Comparison of ENCODE assay signal across 9 cellular contexts in genomic region chr10:124918906-124919305, GRCh38. TPM values are rescaled to one million over a fixed set of nuclear protein-coding genes. Genes with fewer than 3 reads are reported as not detected.
DNase-seq lines count a peak whose midpoint lies in the region; ATAC-seq and TF ChIP-seq lines count a peak whose summit lies in the region.
"Had no signal": no experiment of that assay in that cellular context is flagged by ENCODE, and none has a peak within 500 bp of the region (broad histone marks: within the 10 kb centered on the region; RNA-seq: fewer than 3 reads in every experiment).

No MANE protein-coding gene starts in this region.

- H3K27me3 Mint-ChIP-seq in T-helper 2 cell treated with Interferon-gamma antibody and Interleukin-4, amounts not matched to agents 5 μg/mL and 100 μg/mL, for 36 hours (ENCODE audit: low read depth), result no peaks in the 10 kb centered on the region
- no peaks in the 10 kb centered on the region for H3K27me3 Mint-ChIP-seq in activated T-helper 17 cell treated with anti-CD3 and anti-CD28 coated beads, Interleukin-2, amount 50 U/mL, for 72 hours

- peak overlapping the region; percentile 82 for H3K4me2 ChIP-seq in hepatocyte

- H3K9me2 ChIP-seq in hepatocyte (replicated peaks; ENCODE audit: insufficient read depth), result no peaks in the 10 kb centered on the region

- peaks cover 57% of the 10 kb centered on the region for H4K20me1 ChIP-seq in hepatocyte (ENCODE audit: insufficient read depth, poor library complexity, severe bottlenecking)

- H3K79me2 ChIP-seq in hepatocyte, result peaks cover 68% of the 10 kb centered on the region

- no peak overlapping the region for H3K9ac ChIP-seq in stomach smooth muscle (ENCODE audit: low read length in 2 of 2)

- no peak for DNase-seq in T-helper 2 cell treated with Interferon-gamma antibody and Interleukin-4, amounts not matched to agents 5 μg/mL and 100 μg/mL, for 36 hours (ENCODE audit: low spot score)
- no peak for DNase-seq in T-helper 2 cell
- no peak for DNase-seq in hepatocyte (ENCODE audit: low spot score)
- no peak for DNase-seq in effector memory CD4-positive, alpha-beta T cell
- no peak for DNase-seq in omental fat pad (ENCODE audit: low spot score)
- DNase-seq in NCI-H1417 treated with DMSO at 0.1 percent for 48 hours (lab: John Stamatoyannopoulos, UW), result no peak
- DNase-seq: activated gamma-delta T cell had no signal

- H3K4me3 ChIP-seq in hepatocyte, result peak overlapping the region; percentile 86
- peak overlapping the region in 1 of 2 donors; percentile 94 for H3K4me3 ChIP-seq in stomach smooth muscle (ENCODE audit: low read length in 2 of 2)
- no peak overlapping the region for H3K4me3 ChIP-seq in effector memory CD4-positive, alpha-beta T cell (ENCODE audit: insufficient read depth, low read depth, low read length, poor library complexity, severe bottlenecking)

- H3K9me3 Mint-ChIP-seq in T-helper 2 cell treated with Interferon-gamma antibody and Interleukin-4, amounts not matched to agents 5 μg/mL and 100 μg/mL, for 36 hours, result no peaks in the 10 kb centered on the region
- no peaks in the 10 kb centered on the region for H3K9me3 Mint-ChIP-seq in activated T-helper 17 cell treated with anti-CD3 and anti-CD28 coated beads, Interleukin-2, amount 50 U/mL, for 72 hours

- no peaks in the 10 kb centered on the region for H3K36me3 ChIP-seq in hepatocyte (replicated peaks; ENCODE audit: insufficient read depth, low read depth)
- H3K36me3 ChIP-seq in stomach smooth muscle (ENCODE audit: control insufficient read depth in 2 of 2, insufficient read depth in 2 of 2, low read length in 2 of 2), result no peaks in the 10 kb centered on the region
- H3K36me3 ChIP-seq in effector memory CD4-positive, alpha-beta T cell (ENCODE audit: control insufficient read depth, insufficient read depth, low read length), result no peaks in the 10 kb centered on the region

- 75% methylated on average over 3 of the region's 3 CpGs for WGBS in hepatocyte (ENCODE audit: low lambda C conversion rate, missing lambda C conversion rate)

- no peak for ATAC-seq in activated T-helper 17 cell treated with anti-CD3 and anti-CD28 coated beads, Interleukin-2, amount 50 U/mL, for 72 hours (replicated peaks)
- no peak for ATAC-seq in omental fat pad (ENCODE audit: low FRiP score)

- peaks cover 24% of the 10 kb centered on the region for H3K4me1 Mint-ChIP-seq in T-helper 2 cell treated with Interferon-gamma antibody and Interleukin-4, amounts not matched to agents 5 μg/mL and 100 μg/mL, for 36 hours (ENCODE audit: low read depth)
- H3K4me1 Mint-ChIP-seq in activated T-helper 17 cell treated with anti-CD3 and anti-CD28 coated beads, Interleukin-2, amount 50 U/mL, for 72 hours, result peaks cover 21% of the 10 kb centered on the region

- peak overlapping the region; percentile 92 for H3K4me3 Mint-ChIP-seq in T-helper 2 cell treated with Interferon-gamma antibody and Interleukin-4, amounts not matched to agents 5 μg/mL and 100 μg/mL, for 36 hours
- H3K4me3 Mint-ChIP-seq in activated T-helper 17 cell treated with anti-CD3 and anti-CD28 coated beads, Interleukin-2, amount 50 U/mL, for 72 hours, result peak overlapping the region; percentile 95

- peaks cover 3% of the 10 kb centered on the region for H3K36me3 Mint-ChIP-seq in T-helper 2 cell treated with Interferon-gamma antibody and Interleukin-4, amounts not matched to agents 5 μg/mL and 100 μg/mL, for 36 hours (ENCODE audit: low read depth)
- no peaks in the 10 kb centered on the region for H3K36me3 Mint-ChIP-seq in activated T-helper 17 cell treated with anti-CD3 and anti-CD28 coated beads, Interleukin-2, amount 50 U/mL, for 72 hours (ENCODE audit: low read depth)

- H3K4me1 ChIP-seq in hepatocyte (ENCODE audit: insufficient read depth) (peaks cover 4% of the 10 kb centered on the region), stomach smooth muscle (ENCODE audit: control insufficient read depth, insufficient read depth, low read length) (peaks cover 16% of the 10 kb centered on the region)
- peaks cover 7% of the 10 kb centered on the region for H3K4me1 ChIP-seq in effector memory CD4-positive, alpha-beta T cell (ENCODE audit: control insufficient read depth, insufficient read depth, low read length, poor library complexity, severe bottlenecking)

- no peak for TF ChIP-seq CTCF in hepatocyte (IDR thresholded peaks at IDR 0.05; ENCODE audit: poor library complexity)
- TF ChIP-seq CTCF in omental fat pad (IDR thresholded peaks at IDR 0.05), result no peak

- H2AFZ ChIP-seq in hepatocyte, result no peak overlapping the region

- H3K27ac ChIP-seq in hepatocyte (peak overlapping the region; percentile 99), stomach smooth muscle (ENCODE audit: low read length) (peak overlapping the region; percentile 93)
- H3K27ac ChIP-seq in effector memory CD4-positive, alpha-beta T cell (ENCODE audit: insufficient read depth, low read length, poor library complexity, severe bottlenecking), result no peak overlapping the region

- H3K27me3 ChIP-seq in hepatocyte (no peaks in the 10 kb centered on the region), stomach smooth muscle (ENCODE audit: control insufficient read depth in 1 of 2, insufficient read depth in 2 of 2, low read length in 2 of 2) (no peaks in the 10 kb centered on the region)
- H3K27me3 ChIP-seq in effector memory CD4-positive, alpha-beta T cell (replicated peaks; ENCODE audit: control insufficient read depth, insufficient read depth, low read length, poor library complexity, severe bottlenecking), result no peaks in the 10 kb centered on the region

- no peaks in the 10 kb centered on the region for H3K9me3 ChIP-seq in hepatocyte (ENCODE audit: low read depth)
- no peaks in the 10 kb centered on the region for H3K9me3 ChIP-seq in stomach smooth muscle (ENCODE audit: control insufficient read depth in 2 of 2, low read length in 2 of 2)
- H3K9me3 ChIP-seq in effector memory CD4-positive, alpha-beta T cell (ENCODE audit: control insufficient read depth, low read length), result no peaks in the 10 kb centered on the region

- H3K27ac Mint-ChIP-seq in T-helper 2 cell treated with Interferon-gamma antibody and Interleukin-4, amounts not matched to agents 5 μg/mL and 100 μg/mL, for 36 hours, result peak overlapping the region; percentile 68
- peak overlapping the region; percentile 87 for H3K27ac Mint-ChIP-seq in activated T-helper 17 cell treated with anti-CD3 and anti-CD28 coated beads, Interleukin-2, amount 50 U/mL, for 72 hours

RNA-seq across cellular contexts. Expression of gene ZRANB1, which starts 23.0 kb away (rescaled TPM):
- total RNA-seq in activated T-helper 17 cell treated with anti-CD3 and anti-CD28 coated beads, Interleukin-2, amount 50 U/mL, for 72 hours, result 1 to 10 TPM; 7.9 to 8.7 TPM
- total RNA-seq in hepatocyte, result 25.1 and 30.0 TPM in 2 replicates
- polyA plus RNA-seq in hepatocyte, result 7.9 and 10.7 TPM in 2 replicates
- total RNA-seq in omental fat pad, result 10 to 100 TPM; 25.9 to 34.2 (median 34.1) TPM
